Comparison of ENCODE assay signal across 8 cellular contexts in genomic region chr15:31338318-31338878, GRCh38. TPM values are rescaled to one million over a fixed set of nuclear protein-coding genes. Genes with fewer than 3 reads are reported as not detected.
DNase-seq lines count a peak whose midpoint lies in the region; ATAC-seq and TF ChIP-seq lines count a peak whose summit lies in the region.

No MANE protein-coding gene starts in this region.

- ATAC-seq in activated T-cell treated with anti-CD3 and anti-CD28 coated beads, Interleukin-2, amount 50 U/mL, for 4 hours, result peak; percentile 3
- peak; percentile 44 for ATAC-seq in HG03378 (IDR thresholded peaks at IDR 0.05; ENCODE audit: unreplicated experiment)
- ATAC-seq in mucosa of descending colon, result peak; percentile 27

- TF ChIP-seq CTCF in ascending aorta (IDR thresholded peaks at IDR 0.05) (no peak), mucosa of descending colon (IDR thresholded peaks at IDR 0.05) (no peak)

- peaks cover 98% of the 10 kb centered on the region for H3K4me1 Mint-ChIP-seq in activated T-cell treated with anti-CD3 and anti-CD28 coated beads, Interleukin-2, amount 50 U/mL, for 4 hours (ENCODE audit: low read depth)

- H3K4me1 ChIP-seq in ascending aorta (peaks cover 16 to 49% of the 10 kb centered on the region in 2 donors), mucosa of descending colon (ENCODE audit: low read depth) (peaks cover 82% of the 10 kb centered on the region)

- no peaks in the 10 kb centered on the region for H3K27me3 ChIP-seq in ascending aorta

- H3K9me3 ChIP-seq in ascending aorta (no peaks in the 10 kb centered on the region), mucosa of descending colon (no peaks in the 10 kb centered on the region)

- H3K4me3 Mint-ChIP-seq in activated T-cell treated with anti-CD3 and anti-CD28 coated beads, Interleukin-2, amount 50 U/mL, for 4 hours, result no peak overlapping the region

- peaks cover 1% of the 10 kb centered on the region for H3K36me3 Mint-ChIP-seq in activated T-cell treated with anti-CD3 and anti-CD28 coated beads, Interleukin-2, amount 50 U/mL, for 4 hours (ENCODE audit: insufficient read depth)

- H3K27me3 Mint-ChIP-seq in activated T-cell treated with anti-CD3 and anti-CD28 coated beads, Interleukin-2, amount 50 U/mL, for 4 hours (ENCODE audit: low read depth), result no peaks in the 10 kb centered on the region

- no peaks in the 10 kb centered on the region for H3K9me3 Mint-ChIP-seq in activated T-cell treated with anti-CD3 and anti-CD28 coated beads, Interleukin-2, amount 50 U/mL, for 4 hours

- H3K4me3 ChIP-seq in ascending aorta (peak overlapping the region in 1 of 2 donors; percentile 19), mucosa of descending colon (no peak overlapping the region)

- no peak for DNase-seq in activated T-cell treated with anti-CD3 and anti-CD28 coated beads, Interleukin-2, amount 50 U/mL, for 4 hours
- no peak for DNase-seq in activated T-cell treated with anti-CD3 and anti-CD28 coated beads for 4 hours
- no peak for DNase-seq in ascending aorta (ENCODE audit: low spot score in 2 of 2)
- DNase-seq in mucosa of descending colon, result peak in 2 of 3 donors; percentile 52 to 72
- no peak for DNase-seq in stimulated activated CD4-positive, alpha-beta T cell treated with anti-CD3 and anti-CD28 coated beads, Interleukin-1b, Interleukin-23, amount 100 ng/mL, for 48 hours
- no peak for DNase-seq in NCI-H2227 treated with DMSO at 0.1 percent for 48 hours (lab: John Stamatoyannopoulos, UW)
- DNase-seq in NCI-H1105 (lab: John Stamatoyannopoulos, UW), result no peak

- H3K36me3 ChIP-seq in ascending aorta (peaks cover 0 to 4% of the 10 kb centered on the region in 2 donors), mucosa of descending colon (ENCODE audit: low read depth) (no peaks in the 10 kb centered on the region)

- peak overlapping the region; percentile 66 to 81 for H3K27ac ChIP-seq in ascending aorta

- intact Hi-C loops in ascending aorta (cut with DNase I) (loop anchor here (2.0 kb wide), 1 partner anchor 14 kb away; no protein-coding TSS in a partner anchor), mucosa of descending colon (cut with DNase I, micrococcal nuclease) (loop anchor here in 1 of 2 donors (10.0 kb wide), 1 partner anchor 56 kb away; no protein-coding TSS in a partner anchor)

RNA-seq across cellular contexts. Expression of gene KLF13, which starts 11.8 kb away (rescaled TPM):
- total RNA-seq in activated T-cell treated with anti-CD3 and anti-CD28 coated beads, Interleukin-2, amount 50 U/mL, for 4 hours, result 10 to 100 TPM; 75.0 to 82.8 (median 81.8) TPM
- total RNA-seq in ascending aorta (235 TPM), mucosa of descending colon (100 to 1,000 TPM in 1 of 3 donors, 10 to 100 TPM in 2; 72.4 to 107 (median 91.2) TPM)

Comparison
In these comparisons a context has a peak if more than half of its experiments do, and no peak if none do; other contexts are left out.
1. DNase-seq: peak in mucosa of descending colon (2 of 3); none in activated T-cell treated with anti-CD3 and anti-CD28 coated beads, Interleukin-2, amount 50 U/mL, for 4 hours (single experiment), activated T-cell treated with anti-CD3 and anti-CD28 coated beads for 4 hours (single experiment), ascending aorta (0 of 2), stimulated activated CD4-positive, alpha-beta T cell treated with anti-CD3 and anti-CD28 coated beads, Interleukin-1b, Interleukin-23, amount 100 ng/mL, for 48 hours (single experiment), NCI-H2227 treated with DMSO at 0.1 percent for 48 hours (single experiment) and NCI-H1105 (single experiment).
2. Peak in every context shown above with its lines, with median percentiles within 50 percentile points of each other: ATAC-seq.